Comparison of ENCODE assay signal across 1 cellular context in the genomic region with DNA sequence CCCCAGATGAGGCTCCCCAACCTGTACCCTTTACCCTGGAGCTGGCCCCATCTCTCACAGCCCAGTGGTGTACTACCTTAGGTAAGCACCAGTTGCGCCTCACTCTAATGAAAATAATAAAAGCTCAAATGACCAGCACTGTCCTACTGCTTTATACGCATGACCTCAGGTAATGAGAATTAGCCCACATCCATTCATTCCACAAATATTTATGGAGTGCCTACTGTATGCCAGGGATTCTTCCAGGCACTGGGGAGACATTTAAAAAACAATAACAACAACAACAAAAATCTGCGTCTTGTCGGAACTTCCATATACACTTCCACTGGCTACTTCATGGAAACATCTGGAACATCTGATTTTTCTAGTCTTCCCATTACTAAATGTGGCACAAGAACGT.
TF ChIP-seq lines count a peak whose summit lies in the region.

No MANE protein-coding gene starts in this region.

TF ChIP-seq in HepG2, 621 proteins besides CTCF, POLR2A, EP300 and RAD21:
- no peak for TF ChIP-seq MLLT10 (CRISPR knock-in tag; IDR thresholded peaks at IDR 0.05)
- TF ChIP-seq ZNF367 (CRISPR knock-in tag; IDR thresholded peaks at IDR 0.05; ENCODE audit: borderline replicate concordance): no peak
- TF ChIP-seq ZNF614 (CRISPR knock-in tag; IDR thresholded peaks at IDR 0.05; ENCODE audit: borderline replicate concordance): peak; percentile 99
TF ChIP-seq in HepG2: peak in this region for 1.
